18 cellular contexts compared by ENCODE assay signal in genomic region chr6:87945966-87946365, GRCh38.
DNase-seq lines count a peak whose midpoint lies in the region; ATAC-seq and TF ChIP-seq lines count a peak whose summit lies in the region.
"Had no signal": no experiment of that assay in that cellular context is flagged by ENCODE, and none has a peak within 500 bp of the region (broad histone marks: within the 10 kb centered on the region; RNA-seq: fewer than 3 reads in every experiment).

No MANE protein-coding gene starts in this region.

- TF ChIP-seq CTCF in foreskin keratinocyte (conservative IDR thresholded peaks at IDR 0.05) (no peak), type B pancreatic cell (conservative IDR thresholded peaks at IDR 0.05) (no peak)

- DNase-seq in NCI-H2107 treated with DMSO at 0.1 percent for 48 hours (lab: John Stamatoyannopoulos, UW; ENCODE audit: unreplicated experiment), result peak; percentile 28
- DNase-seq in NCI-H2107 (lab: John Stamatoyannopoulos, UW), result no peak
- no peak for DNase-seq in adipocyte (ENCODE audit: low read depth)
- DNase-seq in foreskin keratinocyte, result peak; percentile 88 to 94
- no peak for DNase-seq in type B pancreatic cell (ENCODE audit: extremely low spot score, unreplicated experiment)
- no peak for DNase-seq in NCI-H2196 (lab: John Stamatoyannopoulos, UW; ENCODE audit: unreplicated experiment)
- no peak for DNase-seq in RPMI8226
- DNase-seq: 8988T; activated CD4-positive, CD25-positive, alpha-beta regulatory T cell treated with anti-CD3 and anti-CD28 coated beads, Interleukin-2, amount 50 U/mL, for 72 hours; activated effector memory CD4-positive, alpha-beta T cell treated with Interleukin-2 at 50 U/mL for 16 hours; DMS153; gastrocnemius medialis; left ventricle myocardium superior; NCI-H1092 had no signal

- peaks cover 23% of the 10 kb centered on the region for H3K4me1 Mint-ChIP-seq in type B pancreatic cell (ENCODE audit: unreplicated experiment)

- H3K27me3 ChIP-seq in adipocyte (replicated peaks; ENCODE audit: control insufficient read depth, insufficient read depth, low read length) (peaks cover 16% of the 10 kb centered on the region), foreskin keratinocyte (no peaks in the 10 kb centered on the region)
- H3K27me3 ChIP-seq: BLaER1, gastrocnemius medialis, tibial nerve had no signal

- no peak overlapping the region for H3K9ac ChIP-seq in adipocyte (ENCODE audit: low read length)
- H3K9ac ChIP-seq: BLaER1 had no signal

- H3K4me1 ChIP-seq in adipocyte (ENCODE audit: control insufficient read depth, insufficient read depth, low read length) (peaks cover 13% of the 10 kb centered on the region), foreskin keratinocyte (peaks cover 17% of the 10 kb centered on the region)
- H3K4me1 ChIP-seq: BLaER1 had no signal

- peak overlapping the region; percentile 14 for H3K27ac Mint-ChIP-seq in type B pancreatic cell

- H3K36me3 Mint-ChIP-seq in type B pancreatic cell, result no peaks in the 10 kb centered on the region

- ATAC-seq in foreskin keratinocyte (peak; percentile 48), HG03095 (IDR thresholded peaks at IDR 0.05; ENCODE audit: unreplicated experiment) (no peak)
- ATAC-seq: left ventricle myocardium superior had no signal

- peaks cover 34% of the 10 kb centered on the region for H3K27me3 Mint-ChIP-seq in type B pancreatic cell

- no peaks in the 10 kb centered on the region for H3K9me3 Mint-ChIP-seq in type B pancreatic cell

- H3K9me3 ChIP-seq in adipocyte (ENCODE audit: control insufficient read depth, low read length), result no peaks in the 10 kb centered on the region
- H3K9me3 ChIP-seq: BLaER1, gastrocnemius medialis, tibial nerve had no signal

- H3K27ac ChIP-seq in foreskin keratinocyte, result peak overlapping the region; percentile 31
- H3K27ac ChIP-seq: BLaER1, gastrocnemius medialis, tibial nerve had no signal

- H3K4me3 ChIP-seq in adipocyte (ENCODE audit: low read length), result peak overlapping the region; percentile 24
- H3K4me3 ChIP-seq: BLaER1, gastrocnemius medialis, skin epidermis, tibial nerve had no signal

- H3K36me3 ChIP-seq in adipocyte (ENCODE audit: control insufficient read depth, insufficient read depth, low read length, severe bottlenecking), result no peaks in the 10 kb centered on the region
- H3K36me3 ChIP-seq: BLaER1, gastrocnemius medialis, tibial nerve had no signal

- no peak overlapping the region for H3K4me3 Mint-ChIP-seq in type B pancreatic cell

Comparison
In these comparisons a context has a peak if more than half of its experiments do, and no peak if none do; other contexts are left out.
1. DNase-seq: peak in NCI-H2107 treated with DMSO at 0.1 percent for 48 hours (single experiment) and foreskin keratinocyte (2 of 2); none in NCI-H2107 (single experiment), adipocyte (single experiment), type B pancreatic cell (single experiment), NCI-H2196 (single experiment) and RPMI8226 (single experiment).